ENCODE assay signal across 1 cellular context in genomic region chr12:56723889-56724659, GRCh38.
TF ChIP-seq lines count a peak whose summit lies in the region.

No MANE protein-coding gene starts in this region.

TF ChIP-seq in GM23338, 12 proteins besides CTCF, POLR2A, EP300 and RAD21 (continued from another document):
- TF ChIP-seq ETS1 (IDR thresholded peaks at IDR 0.05) = no peak
- no peak for TF ChIP-seq ZNF331 (CRISPR knock-in tag; IDR thresholded peaks at IDR 0.05; ENCODE audit: low read depth)
- TF ChIP-seq EZH2phosphoT487 (IDR thresholded peaks at IDR 0.05; ENCODE audit: unreplicated experiment) = no peak
- no peak for TF ChIP-seq CREB1 (CRISPR knock-in tag; IDR thresholded peaks at IDR 0.05; ENCODE audit: low read depth)
- TF ChIP-seq JUNB (IDR thresholded peaks at IDR 0.05; ENCODE audit: unreplicated experiment) = no peak
- TF ChIP-seq POLR2AphosphoS5 (IDR thresholded peaks at IDR 0.05; ENCODE audit: low read depth) = no peak
- no peak for TF ChIP-seq EZH2 (IDR thresholded peaks at IDR 0.05; ENCODE audit: low read depth, unreplicated experiment)
- no peak for TF ChIP-seq ZNF462 (CRISPR knock-in tag; IDR thresholded peaks at IDR 0.05)
